Comparison of ENCODE assay signal across 25 cellular contexts in genomic region chr2:99597616-99598015, GRCh38.
DNase-seq lines count a peak whose midpoint lies in the region; ATAC-seq, FAIRE-seq and TF ChIP-seq lines count a peak whose summit lies in the region.
"Had no signal": no experiment of that assay in that cellular context is flagged by ENCODE, and none has a peak within 500 bp of the region (broad histone marks: within the 10 kb centered on the region; RNA-seq: fewer than 3 reads in every experiment).

No MANE protein-coding gene starts in this region.

- TF ChIP-seq RAD21 in neural cell (conservative IDR thresholded peaks at IDR 0.05), result no peak

- H3K79me2 ChIP-seq in neural cell (replicated peaks; ENCODE audit: insufficient read depth, low read length), result no peaks in the 10 kb centered on the region
- H3K79me2 ChIP-seq: hepatocyte had no signal

- H3K4me2 ChIP-seq in neural cell (ENCODE audit: low read length), result no peak overlapping the region
- H3K4me2 ChIP-seq: hepatocyte had no signal

- no peak overlapping the region for H3K9ac ChIP-seq in neural cell (ENCODE audit: low read length)

- H3K9me2 ChIP-seq in neural cell (ENCODE audit: insufficient read depth, low read length), result no peaks in the 10 kb centered on the region

- peak; percentile 76 for DNase-seq in AG20443 (ENCODE audit: low spot score)
- DNase-seq in M059J (ENCODE audit: low read depth), result peak; percentile 92
- DNase-seq in bronchial epithelial cell (ENCODE audit: low read depth), result no peak
- no peak for DNase-seq in SKM-1 treated with dmso at 0.1 percent for 144 hours (lab: John Stamatoyannopoulos, UW; ENCODE audit: unreplicated experiment)
- no peak for DNase-seq in GM19238 (ENCODE audit: insufficient read length, low spot score)
- DNase-seq: activated CD8-positive, alpha-beta memory T cell treated with anti-CD3 and anti-CD28 coated beads for 24 hours; activated T-cell treated with anti-CD3 and anti-CD28 coated beads, Interleukin-2, amount 50 U/mL, for 24 hours; amniotic stem cell; CD4-positive, CD25-positive, alpha-beta regulatory T cell; cerebellar nuclear complex; foreskin keratinocyte; mesendoderm; MV-4-11; naive B cell; NCI-H526 treated with DMSO at 0.1 percent for 48 hours had no signal

- H3K27me3 ChIP-seq in bronchial epithelial cell (ENCODE audit: control insufficient read depth, insufficient read depth, low read length) (peaks cover 2% of the 10 kb centered on the region), neural cell (ENCODE audit: insufficient read depth, low read depth, low read length) (no peaks in the 10 kb centered on the region)
- H3K27me3 ChIP-seq: dorsolateral prefrontal cortex, hepatocyte, SJSA1 had no signal

- H3K4me3 ChIP-seq in bronchial epithelial cell (ENCODE audit: low read depth, low read length) (no peak overlapping the region), neural cell (ENCODE audit: low read length) (peak overlapping the region; percentile 26)
- H3K4me3 ChIP-seq: dorsolateral prefrontal cortex, hepatocyte, SJSA1 had no signal

- H3K9me3 ChIP-seq in neural cell (ENCODE audit: low read length), result no peaks in the 10 kb centered on the region
- H3K9me3 ChIP-seq: SJSA1 had no signal

- peak overlapping the region; percentile 53 for H3K27ac ChIP-seq in neural cell (ENCODE audit: low read length)
- H3K27ac ChIP-seq: dorsolateral prefrontal cortex, foreskin keratinocyte, hepatocyte, SJSA1 had no signal

- no peak overlapping the region for H2AFZ ChIP-seq in neural cell (ENCODE audit: low read depth, low read length)
- H2AFZ ChIP-seq: hepatocyte had no signal

- TF ChIP-seq CTCF in bronchial epithelial cell (IDR thresholded peaks at IDR 0.05; ENCODE audit: insufficient read depth, low read length, severe bottlenecking), result no peak
- TF ChIP-seq CTCF in neural cell (IDR thresholded peaks at IDR 0.05; ENCODE audit: poor library complexity, severe bottlenecking), result no peak

- H3F3A ChIP-seq in neural cell (ENCODE audit: insufficient read depth, low read length, poor library complexity, severe bottlenecking), result no peaks in the 10 kb centered on the region

- H3K36me3 ChIP-seq in bronchial epithelial cell (ENCODE audit: control insufficient read depth, insufficient read depth, low read length) (no peaks in the 10 kb centered on the region), neural cell (ENCODE audit: insufficient read depth, low read length) (no peaks in the 10 kb centered on the region)
- H3K36me3 ChIP-seq: SJSA1 had no signal

- FAIRE-seq in bronchial epithelial cell (lab: Jason Lieb, UNC), result peak; percentile 43
- FAIRE-seq: GM19239, RCC 7860 had no signal

- no peaks in the 10 kb centered on the region for H4K20me1 ChIP-seq in neural cell (ENCODE audit: insufficient read depth)

- peak; percentile 34 for TF ChIP-seq EP300 in neural cell (conservative IDR thresholded peaks at IDR 0.05; ENCODE audit: poor library complexity, severe bottlenecking)

- ATAC-seq in esophagus mucosa (no peak), GM21423 (IDR thresholded peaks at IDR 0.05; ENCODE audit: unreplicated experiment) (no peak)
- ATAC-seq: foreskin keratinocyte; left lobe of liver; stimulated activated effector memory CD8-positive, alpha-beta T cell treated with anti-CD3 and anti-CD28 coated beads, Interleukin-12 subunit alpha, Interleukin-12 subunit beta, amount 100 ng/mL, for 72 hours had no signal

TF ChIP-seq in neural cell, 6 proteins besides CTCF, POLR2A, EP300 and RAD21:
- TF ChIP-seq TAF1 (IDR thresholded peaks at IDR 0.05; ENCODE audit: low read depth) (no peak), EZH2 (IDR thresholded peaks at IDR 0.05; ENCODE audit: borderline replicate concordance, insufficient read depth, low read length, poor library complexity, severe bottlenecking) (no peak), POLR2AphosphoS5 (IDR thresholded peaks at IDR 0.05) (no peak), REST (IDR thresholded peaks at IDR 0.05; ENCODE audit: borderline replicate concordance) (no peak), MXI1 (conservative IDR thresholded peaks at IDR 0.05; ENCODE audit: poor library complexity, severe bottlenecking) (no peak), SMC3 (conservative IDR thresholded peaks at IDR 0.05; ENCODE audit: poor library complexity) (no peak)

Comparison
In these comparisons a context has a peak if more than half of its experiments do, and no peak if none do; other contexts are left out.
1. DNase-seq: peak in AG20443 (single experiment) and M059J (single experiment); none in bronchial epithelial cell (single experiment), SKM-1 treated with dmso at 0.1 percent for 144 hours (single experiment) and GM19238 (single experiment).